19 cellular contexts compared by ENCODE assay signal in the genomic region with DNA sequence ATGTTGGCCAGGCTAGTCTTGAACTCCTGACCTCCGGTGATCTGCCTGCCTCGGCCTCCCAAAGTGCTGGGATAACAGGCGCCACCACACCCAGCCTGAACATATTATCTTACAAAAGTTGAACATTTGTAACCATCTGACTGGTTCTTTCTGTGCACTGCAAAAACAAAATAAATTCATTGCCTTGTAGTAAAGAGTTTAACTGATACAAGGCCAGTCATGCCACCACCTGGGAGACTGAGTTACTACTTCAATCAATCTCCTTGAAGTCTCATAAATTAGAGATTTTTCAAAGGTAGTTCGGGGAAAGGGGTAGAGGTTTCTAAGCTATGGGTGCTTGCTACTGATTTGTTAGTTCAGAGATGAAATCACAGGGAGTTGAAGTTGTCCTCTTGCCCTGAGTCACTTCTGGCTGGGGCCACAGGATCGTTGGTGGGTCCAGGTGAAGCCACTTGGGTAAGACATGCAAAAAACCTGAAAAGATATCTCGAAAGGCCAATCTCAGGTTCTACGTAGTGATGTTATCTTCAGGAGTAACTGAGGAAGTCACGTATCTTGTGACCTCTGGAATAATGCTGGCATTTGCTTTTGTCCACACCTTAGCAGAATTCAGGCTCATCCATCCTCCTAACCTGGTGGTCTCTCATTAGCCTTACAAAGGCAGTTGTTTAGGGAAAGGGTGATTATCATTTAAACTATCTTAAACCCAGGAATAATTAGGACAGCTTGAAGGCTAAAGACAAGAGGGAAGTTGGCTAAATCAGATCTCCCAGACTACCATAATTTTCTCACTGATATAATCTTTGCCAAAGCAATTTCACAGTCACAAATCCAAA. TPM values are rescaled to one million over a fixed set of nuclear protein-coding genes. Genes with fewer than 3 reads are reported as not detected.
A peak's percentile ranks its signal among the peaks of the same experiment; 100 is the strongest.
DNase-seq lines count a peak whose midpoint lies in the region; TF ChIP-seq lines count a peak whose summit lies in the region.
"Had no signal": no experiment of that assay in that cellular context is flagged by ENCODE, and none has a peak within 500 bp of the region (broad histone marks: within the 10 kb centered on the region; RNA-seq: fewer than 3 reads in every experiment).

No MANE protein-coding gene starts in this region.

- peaks cover 12% of the 10 kb centered on the region; the same call in 1 of the 2 replicates for H3K4me1 ChIP-seq in HUES64 (ENCODE audit: insufficient read depth, low read length)
- H3K4me1 ChIP-seq: ascending aorta, prostate gland, thyroid gland had no signal

- H3K27ac ChIP-seq in HUES64 (ENCODE audit: low read depth, low read length) = peak overlapping the region; percentile 32; the same call in 1 of the 2 replicates
- H3K27ac ChIP-seq in dorsolateral prefrontal cortex = no peak overlapping the region
- H3K27ac ChIP-seq: 22Rv1, ascending aorta, prostate gland, thyroid gland had no signal

- intact Hi-C loops in activated T-helper 2 cell treated with anti-CD3 and anti-CD28 coated beads, Interferon-gamma antibody, Interleukin-2, Interleukin-4, amounts not matched to agents 10 μg/mL and 5 μg/mL and 100 μg/mL, durations not matched to agents 14 hours and 24 hours and 36 hours (cut with micrococcal nuclease) = loop anchor here (5.0 kb wide), 2 partner anchors 34 to 261 kb away; partner anchors contain the start of gene ZBTB11
- intact Hi-C loops in dorsolateral prefrontal cortex (cut with DNase I) = no loop called here

- H3K4me3 Mint-ChIP-seq in T-helper 1 cell treated with Interleukin-12 subunit alpha and Interleukin-12 subunit beta and Interleukin-4 antibody, amounts not matched to agents 30 μg/mL and 1 μg/mL, for 36 hours = no peak overlapping the region
- H3K4me3 Mint-ChIP-seq in activated T-helper 2 cell treated with anti-CD3 and anti-CD28 coated beads, Interferon-gamma antibody, Interleukin-2, Interleukin-4, amounts not matched to agents 10 μg/mL and 5 μg/mL and 100 μg/mL, durations not matched to agents 14 hours and 24 hours and 36 hours (ENCODE audit: low read depth) = no peak overlapping the region

- H3K9me3 ChIP-seq in HUES64 (ENCODE audit: insufficient read depth, low read depth, low read length) = no peaks in the 10 kb centered on the region
- H3K9me3 ChIP-seq: ascending aorta, prostate gland, spleen, thyroid gland had no signal

- H3K4me3 ChIP-seq in HUES64 (ENCODE audit: low read length) = no peak overlapping the region
- no peak overlapping the region for H3K4me3 ChIP-seq in dorsolateral prefrontal cortex
- H3K4me3 ChIP-seq: ascending aorta, prostate gland, spleen, thyroid gland had no signal

- peaks cover 2% of the 10 kb centered on the region; the same call in 1 of the 2 replicates for H3K36me3 ChIP-seq in HUES64 (ENCODE audit: insufficient read depth, low read length)
- H3K36me3 ChIP-seq: prostate gland, thyroid gland had no signal

- no peak for DNase-seq in T-helper 1 cell
- no peak for DNase-seq in activated T-helper 2 cell treated with anti-CD3 and anti-CD28 coated beads, Interferon-gamma antibody, Interleukin-2, Interleukin-4, amounts not matched to agents 10 μg/mL and 5 μg/mL and 100 μg/mL, durations not matched to agents 14 hours and 24 hours and 36 hours (ENCODE audit: low spot score)
- peak; percentile 13 for DNase-seq in middle frontal gyrus (ENCODE audit: extremely low spot score, low spot score)
- DNase-seq in dorsolateral prefrontal cortex = no peak
- DNase-seq in GOT3 (lab: John Stamatoyannopoulos, UW) = no peak
- DNase-seq in DMS79 treated with DMSO at 0.1 percent for 48 hours (lab: John Stamatoyannopoulos, UW) = no peak
- DNase-seq: activated CD4-positive, alpha-beta T cell treated with anti-CD3 and anti-CD28 coated beads for 1 hour; H7; islet precursor cell; NCI-H1092; NCI-H2029 treated with DMSO at 0.1 percent for 48 hours; SHP77 treated with DMSO at 0.1 percent for 48 hours; spleen; thyroid gland had no signal

- H3K27me3 ChIP-seq in HUES64 (ENCODE audit: insufficient read depth, low read length) (no peaks in the 10 kb centered on the region), dorsolateral prefrontal cortex (no peaks in the 10 kb centered on the region)
- H3K27me3 ChIP-seq: ascending aorta, spleen, thyroid gland had no signal

- H3K9me3 Mint-ChIP-seq in T-helper 1 cell treated with Interleukin-12 subunit alpha and Interleukin-12 subunit beta and Interleukin-4 antibody, amounts not matched to agents 30 μg/mL and 1 μg/mL, for 36 hours = no peaks in the 10 kb centered on the region
- no peaks in the 10 kb centered on the region for H3K9me3 Mint-ChIP-seq in activated T-helper 2 cell treated with anti-CD3 and anti-CD28 coated beads, Interferon-gamma antibody, Interleukin-2, Interleukin-4, amounts not matched to agents 10 μg/mL and 5 μg/mL and 100 μg/mL, durations not matched to agents 14 hours and 24 hours and 36 hours

- no peak for TF ChIP-seq CTCF in dorsolateral prefrontal cortex (IDR thresholded peaks at IDR 0.05 in 54 of 56, conservative IDR thresholded peaks at IDR 0.05 in 2 of 56; ENCODE audit: low read depth in 1 of 56, partially characterized antibody in 56 of 56)

- H3K36me3 Mint-ChIP-seq in T-helper 1 cell treated with Interleukin-12 subunit alpha and Interleukin-12 subunit beta and Interleukin-4 antibody, amounts not matched to agents 30 μg/mL and 1 μg/mL, for 36 hours (ENCODE audit: low read depth) = peaks cover 6% of the 10 kb centered on the region
- H3K36me3 Mint-ChIP-seq in activated T-helper 2 cell treated with anti-CD3 and anti-CD28 coated beads, Interferon-gamma antibody, Interleukin-2, Interleukin-4, amounts not matched to agents 10 μg/mL and 5 μg/mL and 100 μg/mL, durations not matched to agents 14 hours and 24 hours and 36 hours (ENCODE audit: low read depth) = peaks cover 12% of the 10 kb centered on the region

- H3K27ac Mint-ChIP-seq in T-helper 1 cell treated with Interleukin-12 subunit alpha and Interleukin-12 subunit beta and Interleukin-4 antibody, amounts not matched to agents 30 μg/mL and 1 μg/mL, for 36 hours = peak overlapping the region; percentile 1
- H3K27ac Mint-ChIP-seq in activated T-helper 2 cell treated with anti-CD3 and anti-CD28 coated beads, Interferon-gamma antibody, Interleukin-2, Interleukin-4, amounts not matched to agents 10 μg/mL and 5 μg/mL and 100 μg/mL, durations not matched to agents 14 hours and 24 hours and 36 hours = peak overlapping the region; percentile 78

- H3K27me3 Mint-ChIP-seq in T-helper 1 cell treated with Interleukin-12 subunit alpha and Interleukin-12 subunit beta and Interleukin-4 antibody, amounts not matched to agents 30 μg/mL and 1 μg/mL, for 36 hours (ENCODE audit: low read depth) = no peaks in the 10 kb centered on the region
- no peaks in the 10 kb centered on the region for H3K27me3 Mint-ChIP-seq in activated T-helper 2 cell treated with anti-CD3 and anti-CD28 coated beads, Interferon-gamma antibody, Interleukin-2, Interleukin-4, amounts not matched to agents 10 μg/mL and 5 μg/mL and 100 μg/mL, durations not matched to agents 14 hours and 24 hours and 36 hours (ENCODE audit: low read depth)

- H3K9ac ChIP-seq in HUES64 (ENCODE audit: low read depth, low read length) = no peak overlapping the region

- 86% methylated on average over 8 of the region's 8 CpGs for WGBS in HUES64

- H3K4me1 Mint-ChIP-seq in T-helper 1 cell treated with Interleukin-12 subunit alpha and Interleukin-12 subunit beta and Interleukin-4 antibody, amounts not matched to agents 30 μg/mL and 1 μg/mL, for 36 hours (ENCODE audit: low read depth) = peaks cover 11% of the 10 kb centered on the region
- H3K4me1 Mint-ChIP-seq in activated T-helper 2 cell treated with anti-CD3 and anti-CD28 coated beads, Interferon-gamma antibody, Interleukin-2, Interleukin-4, amounts not matched to agents 10 μg/mL and 5 μg/mL and 100 μg/mL, durations not matched to agents 14 hours and 24 hours and 36 hours (ENCODE audit: low read depth) = peaks cover 24% of the 10 kb centered on the region

RNA-seq across cellular contexts. Expression of gene ZBTB11, which starts 33.7 kb away (rescaled TPM):
- polyA plus RNA-seq in HUES64 (2013, experiment 1 of 2) = 7.9 TPM
- 8.2 TPM for polyA plus RNA-seq in HUES64 (2013, experiment 2 of 2)
- 27.5 and 29.6 TPM in 2 replicates for total RNA-seq in activated T-helper 2 cell treated with anti-CD3 and anti-CD28 coated beads, Interferon-gamma antibody, Interleukin-2, Interleukin-4, amounts not matched to agents 10 μg/mL and 5 μg/mL and 100 μg/mL, durations not matched to agents 14 hours and 24 hours and 36 hours
- 10 to 100 TPM; 19.8 to 44.1 (median 29.6) TPM for total RNA-seq in dorsolateral prefrontal cortex

RNA-seq across cellular contexts. Expression of gene RPL24, which starts 43.3 kb away (rescaled TPM):
- polyA plus RNA-seq in HUES64 (2013, experiment 1 of 2) = 2,302 TPM
- 2,440 TPM for polyA plus RNA-seq in HUES64 (2013, experiment 2 of 2)
- total RNA-seq in activated T-helper 2 cell treated with anti-CD3 and anti-CD28 coated beads, Interferon-gamma antibody, Interleukin-2, Interleukin-4, amounts not matched to agents 10 μg/mL and 5 μg/mL and 100 μg/mL, durations not matched to agents 14 hours and 24 hours and 36 hours = 1,565 and 1,599 TPM in 2 replicates
- 100 to 1,000 TPM; 322 to 575 (median 443) TPM for total RNA-seq in dorsolateral prefrontal cortex
